14 cellular contexts compared by ENCODE assay signal in the genomic region with DNA sequence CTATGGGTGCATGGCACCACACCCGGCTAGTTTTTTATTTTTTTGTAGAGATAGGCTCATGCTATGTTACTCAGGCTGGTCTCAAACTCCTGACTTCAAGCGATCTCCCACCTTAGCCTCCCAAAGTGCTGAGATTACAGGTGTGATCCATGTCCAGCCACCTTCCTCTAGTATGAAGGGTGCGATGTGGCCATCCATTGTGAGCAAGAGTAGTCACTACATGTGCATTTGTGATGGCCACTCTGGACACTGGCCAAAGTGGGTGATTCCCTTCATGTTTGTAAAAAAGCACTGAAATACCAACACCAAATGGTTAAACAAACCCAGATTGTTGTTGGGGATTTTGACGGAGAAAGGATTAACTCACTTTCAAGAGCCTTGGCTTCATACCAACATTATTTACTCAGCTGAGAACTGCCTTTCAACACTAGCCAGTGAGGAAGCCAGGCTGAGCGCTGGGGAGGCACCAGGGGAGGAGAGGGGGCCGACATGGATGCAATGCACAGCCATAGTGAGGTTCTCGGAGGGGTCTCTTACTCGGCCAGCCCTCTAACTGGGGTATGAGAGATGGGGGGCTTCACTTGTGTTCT.
DNase-seq lines count a peak whose midpoint lies in the region; ATAC-seq and TF ChIP-seq lines count a peak whose summit lies in the region.
"Had no signal": no experiment of that assay in that cellular context is flagged by ENCODE, and none has a peak within 500 bp of the region (broad histone marks: within the 10 kb centered on the region; RNA-seq: fewer than 3 reads in every experiment).

No MANE protein-coding gene starts in this region.

- DNase-seq in A673 (ENCODE audit: low spot score) (peak; percentile 9), left ventricle myocardium inferior (no peak)
- no peak for DNase-seq in activated effector memory CD4-positive, alpha-beta T cell treated with Interleukin-2 at 50 U/mL for 16 hours
- DNase-seq: activated CD4-positive, alpha-beta T cell treated with anti-CD3 and anti-CD28 coated beads for 1 hour; activated CD8-positive, alpha-beta memory T cell treated with anti-CD3 and anti-CD28 coated beads, Interleukin-2, amount 50 U/mL, for 48 hours; DMS 273 treated with DMSO at 0.1 percent for 48 hours; H9; KBM-7 had no signal

- H3K9me3 Mint-ChIP-seq in brain: peaks cover 0 to 11% (median 3%) of the 10 kb centered on the region in 5 experiments
- H3K9me3 Mint-ChIP-seq: H9 had no signal

- H3K9me3 ChIP-seq in A673 (ENCODE audit: low read depth, low read length, poor library complexity, severe bottlenecking) (no peaks in the 10 kb centered on the region), left ventricle myocardium inferior (replicated peaks) (no peaks in the 10 kb centered on the region)

- no peaks in the 10 kb centered on the region for H3K27me3 ChIP-seq in A673 (replicated peaks; ENCODE audit: insufficient read depth, low read depth, low read length, poor library complexity)
- H3K27me3 ChIP-seq in left ventricle myocardium inferior (ENCODE audit: low read depth): peaks cover 12% of the 10 kb centered on the region

- H3K4me3 ChIP-seq in A673 (ENCODE audit: low read depth, low read length, poor library complexity, severe bottlenecking) (no peak overlapping the region), left ventricle myocardium inferior (peak overlapping the region; percentile 34)

- POLR2A ChIA-PET in A673 (lab: Charles Lee; ENCODE audit: low non-redundant PET): no interaction called here

- no peaks in the 10 kb centered on the region for H3K36me3 Mint-ChIP-seq in brain
- H3K36me3 Mint-ChIP-seq: activated naive CD4-positive, alpha-beta T cell treated with anti-CD3 and anti-CD28 coated beads, Interleukin-2, amount 50 U/mL, for 72 hours had no signal

- ATAC-seq in GM19397 (IDR thresholded peaks at IDR 0.05; ENCODE audit: unreplicated experiment) (no peak), GM18867 (IDR thresholded peaks at IDR 0.05; ENCODE audit: unreplicated experiment) (no peak), GM21576 (IDR thresholded peaks at IDR 0.05; ENCODE audit: unreplicated experiment) (no peak)
- ATAC-seq: activated naive CD4-positive, alpha-beta T cell treated with anti-CD3 and anti-CD28 coated beads, Interleukin-2, amount 50 U/mL, for 72 hours had no signal

- H3K27me3 Mint-ChIP-seq in brain: peaks cover 4% of the 10 kb centered on the region

- H3K27ac Mint-ChIP-seq in brain: peak overlapping the region in 3 of 5 experiments; percentile 74 to 89 (median 84)
- H3K27ac Mint-ChIP-seq: activated naive CD4-positive, alpha-beta T cell treated with anti-CD3 and anti-CD28 coated beads, Interleukin-2, amount 50 U/mL, for 72 hours; H9 had no signal

- TF ChIP-seq EP300 in Ishikawa (IDR thresholded peaks at IDR 0.05; ENCODE audit: borderline replicate concordance): no peak

- intact Hi-C loops in A673 (cut with micrococcal nuclease; ENCODE audit: unreplicated experiment): no loop called here
- intact Hi-C loops in left ventricle myocardium inferior (cut with micrococcal nuclease): no loop called here

- H3K4me1 Mint-ChIP-seq in brain: peaks cover 64% of the 10 kb centered on the region

- H3K4me3 Mint-ChIP-seq in brain: peak overlapping the region in 2 of 5 experiments; percentile 8 to 49
- H3K4me3 Mint-ChIP-seq: H9 had no signal

- BruUV-seq in A673 (replicated peaks; lab: Mats Ljungman, UMichigan): no TSS peak

- CTCF ChIA-PET in A673 (lab: Charles Lee): no interaction called here

- H3K36me3 ChIP-seq in A673 (ENCODE audit: insufficient read depth, low read length, poor library complexity, severe bottlenecking) (no peaks in the 10 kb centered on the region), left ventricle myocardium inferior (no peaks in the 10 kb centered on the region)

- H3K4me1 ChIP-seq in A673 (ENCODE audit: insufficient read depth, low read length, poor library complexity, severe bottlenecking): no peaks in the 10 kb centered on the region
- H3K4me1 ChIP-seq in left ventricle myocardium inferior: peaks cover 18% of the 10 kb centered on the region

- TF ChIP-seq RAD21 in Ishikawa (IDR thresholded peaks at IDR 0.05; ENCODE audit: low read depth): no peak

- H3K27ac ChIP-seq in A673 (ENCODE audit: low read depth, low read length, poor library complexity, severe bottlenecking): no peak overlapping the region
- no peak overlapping the region for H3K27ac ChIP-seq in left ventricle myocardium inferior (replicated peaks)

- TF ChIP-seq CTCF in A673 (conservative IDR thresholded peaks at IDR 0.05; ENCODE audit: low read depth, low read length) (no peak), brain (conservative IDR thresholded peaks at IDR 0.05) (no peak), left ventricle myocardium inferior (IDR thresholded peaks at IDR 0.05; ENCODE audit: borderline replicate concordance) (no peak)

TF ChIP-seq in Ishikawa, 13 proteins besides CTCF, POLR2A, EP300 and RAD21:
- TF ChIP-seq, protein P1, sequence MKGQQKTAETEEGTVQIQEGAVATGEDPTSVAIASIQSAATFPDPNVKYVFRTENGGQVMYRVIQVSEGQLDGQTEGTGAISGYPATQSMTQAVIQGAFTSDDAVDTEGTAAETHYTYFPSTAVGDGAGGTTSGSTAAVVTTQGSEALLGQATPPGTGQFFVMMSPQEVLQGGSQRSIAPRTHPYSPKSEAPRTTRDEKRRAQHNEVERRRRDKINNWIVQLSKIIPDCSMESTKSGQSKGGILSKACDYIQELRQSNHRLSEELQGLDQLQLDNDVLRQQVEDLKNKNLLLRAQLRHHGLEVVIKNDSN (IDR thresholded peaks at IDR 0.05): no peak
- 0 out of 2 replicates have a peak, but pooled peaks have one; percentile 23 for TF ChIP-seq NFIC (IDR thresholded peaks at IDR 0.05)
- no peak for TF ChIP-seq FOXM1 (IDR thresholded peaks at IDR 0.05; ENCODE audit: borderline replicate concordance, low read depth)
- no peak for TF ChIP-seq ZBTB7A (IDR thresholded peaks at IDR 0.05; ENCODE audit: low read depth)
